ENCODE assay signal across 8 cellular contexts in the genomic region with DNA sequence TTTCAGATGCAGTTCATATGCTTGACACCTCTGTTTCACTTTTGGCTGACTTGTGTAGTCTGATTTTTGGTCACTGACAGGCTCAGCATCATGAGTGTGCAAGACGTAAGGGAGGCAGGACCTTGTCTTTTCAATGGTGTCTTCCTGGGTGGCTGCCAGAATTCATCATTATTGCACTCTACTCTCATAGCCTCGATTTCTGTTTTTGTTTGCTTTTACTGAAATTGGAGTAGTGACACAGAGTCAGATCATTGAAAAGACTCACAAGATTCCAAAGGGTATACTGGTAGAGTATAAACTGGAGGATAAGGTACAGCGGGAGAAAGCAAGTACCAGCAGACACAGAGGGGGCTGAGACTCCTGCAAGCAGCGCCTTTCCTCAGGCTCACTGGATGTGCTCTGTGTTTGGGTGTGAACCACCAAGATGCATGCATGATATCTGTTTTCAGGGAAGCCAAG.
DNase-seq lines count a peak whose midpoint lies in the region; ATAC-seq and TF ChIP-seq lines count a peak whose summit lies in the region.

No MANE protein-coding gene starts in this region.

- peak overlapping the region; percentile 61 to 81 for H3K4me3 Mint-ChIP-seq in activated T-cell treated with anti-CD3 and anti-CD28 coated beads, Interleukin-2, amount 50 U/mL, for 72 hours
- peak overlapping the region; percentile 53 for H3K4me3 Mint-ChIP-seq in activated CD8-positive, alpha-beta T cell treated with anti-CD3 and anti-CD28 coated beads for 36 hours

- peaks cover 23% of the 10 kb centered on the region for H3K4me1 Mint-ChIP-seq in activated T-cell treated with anti-CD3 and anti-CD28 coated beads, Interleukin-2, amount 50 U/mL, for 72 hours (ENCODE audit: low read depth)
- peaks cover 21% of the 10 kb centered on the region for H3K4me1 Mint-ChIP-seq in activated CD8-positive, alpha-beta T cell treated with anti-CD3 and anti-CD28 coated beads for 36 hours (ENCODE audit: low read depth)

- no peaks in the 10 kb centered on the region for H3K27me3 Mint-ChIP-seq in activated T-cell treated with anti-CD3 and anti-CD28 coated beads, Interleukin-2, amount 50 U/mL, for 72 hours (ENCODE audit: low read depth)
- H3K27me3 Mint-ChIP-seq in activated CD8-positive, alpha-beta T cell treated with anti-CD3 and anti-CD28 coated beads for 36 hours, result no peaks in the 10 kb centered on the region

- H3K27ac ChIP-seq in ascending aorta, result no peak overlapping the region

- no peaks in the 10 kb centered on the region for H3K36me3 Mint-ChIP-seq in activated T-cell treated with anti-CD3 and anti-CD28 coated beads, Interleukin-2, amount 50 U/mL, for 72 hours (ENCODE audit: insufficient read depth in 2 of 2)
- H3K36me3 Mint-ChIP-seq in activated CD8-positive, alpha-beta T cell treated with anti-CD3 and anti-CD28 coated beads for 36 hours (ENCODE audit: low read depth), result no peaks in the 10 kb centered on the region

- H3K27ac Mint-ChIP-seq in activated T-cell treated with anti-CD3 and anti-CD28 coated beads, Interleukin-2, amount 50 U/mL, for 72 hours, result peak overlapping the region; percentile 90
- H3K27ac Mint-ChIP-seq in activated CD8-positive, alpha-beta T cell treated with anti-CD3 and anti-CD28 coated beads for 36 hours, result peak overlapping the region; percentile 96

- peak; percentile 21 to 22 for DNase-seq in activated T-cell treated with anti-CD3 and anti-CD28 coated beads, Interleukin-2, amount 50 U/mL, for 72 hours
- no peak for DNase-seq in activated T-cell treated with anti-CD3 and anti-CD28 coated beads, Interleukin-2, amount 50 U/mL, for 1 hour
- DNase-seq in activated CD8-positive, alpha-beta T cell treated with anti-CD3 and anti-CD28 coated beads for 36 hours, result peak; percentile 45
- DNase-seq in stimulated activated naive CD8-positive, alpha-beta T cell treated with anti-CD3 and anti-CD28 coated beads, Interleukin-15, Interleukin-2, amounts not matched to agents 100 U/mL and 50 U/mL, for 24 hours, result no peak
- DNase-seq in activated gamma-delta T cell (lab: John Stamatoyannopoulos, UW), result no peak
- DNase-seq in ascending aorta (ENCODE audit: low spot score in 2 of 2), result no peak
- DNase-seq in DMS79 treated with DMSO at 0.1 percent for 48 hours (lab: John Stamatoyannopoulos, UW), result no peak

- no peaks in the 10 kb centered on the region for H3K4me1 ChIP-seq in ascending aorta

- H3K36me3 ChIP-seq in ascending aorta, result no peaks in the 10 kb centered on the region

- TF ChIP-seq CTCF in activated CD8-positive, alpha-beta T cell treated with anti-CD3 and anti-CD28 coated beads for 36 hours (IDR thresholded peaks at IDR 0.05), result no peak
- no peak for TF ChIP-seq CTCF in ascending aorta (IDR thresholded peaks at IDR 0.05)

- POLR2A ChIA-PET in activated CD8-positive, alpha-beta T cell treated with anti-CD3 and anti-CD28 coated beads for 36 hours (lab: Charles Lee), result no interaction called here

- H3K4me3 ChIP-seq in ascending aorta, result no peak overlapping the region

- intact Hi-C loops in activated CD8-positive, alpha-beta T cell treated with anti-CD3 and anti-CD28 coated beads for 36 hours (cut with micrococcal nuclease), result no loop called here
- intact Hi-C loops in ascending aorta (cut with DNase I), result no loop called here

- no peaks in the 10 kb centered on the region for H3K27me3 ChIP-seq in ascending aorta

- no peaks in the 10 kb centered on the region for H3K9me3 Mint-ChIP-seq in activated T-cell treated with anti-CD3 and anti-CD28 coated beads, Interleukin-2, amount 50 U/mL, for 72 hours
- H3K9me3 Mint-ChIP-seq in activated CD8-positive, alpha-beta T cell treated with anti-CD3 and anti-CD28 coated beads for 36 hours, result no peaks in the 10 kb centered on the region

- CTCF ChIA-PET in activated CD8-positive, alpha-beta T cell treated with anti-CD3 and anti-CD28 coated beads for 36 hours (lab: Charles Lee), result interaction anchor here (0.7 to 1.5 kb wide), 3 partner anchors 212 to 620 kb away, joined by 3 read pairs; no protein-coding TSS in a partner anchor

- H3K9me3 ChIP-seq in ascending aorta, result no peaks in the 10 kb centered on the region

- peak; percentile 70 to 78 for ATAC-seq in activated T-cell treated with anti-CD3 and anti-CD28 coated beads, Interleukin-2, amount 50 U/mL, for 72 hours (replicated peaks in 1 of 2)
- ATAC-seq in HG02970 (IDR thresholded peaks at IDR 0.05; ENCODE audit: low FRiP score, unreplicated experiment), result peak; percentile 22
- peak; percentile 60 for ATAC-seq in activated CD8-positive, alpha-beta T cell treated with anti-CD3 and anti-CD28 coated beads for 36 hours
- peak; percentile 40 for ATAC-seq in stimulated activated naive CD8-positive, alpha-beta T cell treated with anti-CD3 and anti-CD28 coated beads, Interleukin-15, Interleukin-2, amounts not matched to agents 100 U/mL and 50 U/mL, for 24 hours

Comparison
In these comparisons a context has a peak if more than half of its experiments do, and no peak if none do; other contexts are left out.
1. DNase-seq: peak in activated T-cell treated with anti-CD3 and anti-CD28 coated beads, Interleukin-2, amount 50 U/mL, for 72 hours (2 of 2) and activated CD8-positive, alpha-beta T cell treated with anti-CD3 and anti-CD28 coated beads for 36 hours (single experiment); none in activated T-cell treated with anti-CD3 and anti-CD28 coated beads, Interleukin-2, amount 50 U/mL, for 1 hour (single experiment), stimulated activated naive CD8-positive, alpha-beta T cell treated with anti-CD3 and anti-CD28 coated beads, Interleukin-15, Interleukin-2, amounts not matched to agents 100 U/mL and 50 U/mL, for 24 hours (single experiment), activated gamma-delta T cell (single experiment), ascending aorta (0 of 2) and DMS79 treated with DMSO at 0.1 percent for 48 hours (single experiment).
2. ATAC-seq: peak in every context shown above with its lines; median percentile 74 in activated T-cell treated with anti-CD3 and anti-CD28 coated beads, Interleukin-2, amount 50 U/mL, for 72 hours; 60 in activated CD8-positive, alpha-beta T cell treated with anti-CD3 and anti-CD28 coated beads for 36 hours; 40 in stimulated activated naive CD8-positive, alpha-beta T cell treated with anti-CD3 and anti-CD28 coated beads, Interleukin-15, Interleukin-2, amounts not matched to agents 100 U/mL and 50 U/mL, for 24 hours; 22 in HG02970.